Comparison of ENCODE assay signal across 18 cellular contexts in the genomic region with DNA sequence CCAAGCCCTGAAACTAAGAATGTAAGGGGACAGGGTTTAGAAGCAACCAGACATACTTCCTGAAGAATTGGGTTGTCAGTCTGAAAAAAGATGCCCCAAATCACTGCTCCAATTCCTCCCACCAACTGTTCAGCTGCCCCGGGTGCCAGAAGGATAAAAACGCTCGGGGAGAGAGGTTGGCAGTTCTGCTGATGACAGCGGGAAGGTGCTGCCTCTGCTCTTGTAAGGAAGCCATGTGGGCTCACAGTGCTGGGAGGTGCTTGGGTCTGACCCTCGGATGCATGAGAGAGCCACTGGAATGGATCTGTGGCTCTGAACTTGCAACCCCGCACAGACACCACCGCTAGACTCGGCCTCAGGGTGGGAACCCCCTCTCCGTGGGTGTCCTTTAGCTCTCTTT.
"Had no signal": no experiment of that assay in that cellular context is flagged by ENCODE, and none has a peak within 500 bp of the region (broad histone marks: within the 10 kb centered on the region; RNA-seq: fewer than 3 reads in every experiment).

No MANE protein-coding gene starts in this region.

- H3K27me3 Mint-ChIP-seq: natural killer cell treated with Interleukin-12 subunit alpha and Interleukin-12 subunit beta and Interleukin-15 and Interleukin-18, amount 100 ng/mL, for 72 hours had no signal

- H3K4me1 ChIP-seq: colonic mucosa, foreskin keratinocyte, right atrium auricular region, stomach, transverse colon had no signal

- H3K79me2 ChIP-seq: hepatocyte had no signal

- H3K27me3 ChIP-seq: colonic mucosa, foreskin keratinocyte, hepatocyte, neutrophil, right atrium auricular region, stomach, transverse colon had no signal

- H3K4me3 Mint-ChIP-seq: natural killer cell treated with Interleukin-12 subunit alpha and Interleukin-12 subunit beta and Interleukin-15 and Interleukin-18, amount 100 ng/mL, for 72 hours had no signal

- H3K27ac Mint-ChIP-seq: natural killer cell treated with Interleukin-12 subunit alpha and Interleukin-12 subunit beta and Interleukin-15 and Interleukin-18, amount 100 ng/mL, for 72 hours had no signal

- H3K4me2 ChIP-seq: hepatocyte had no signal

- DNase-seq: colonic mucosa; dermis blood vessel endothelial cell; foreskin keratinocyte; left colon; left ventricle myocardium superior; mesenchymal stem cell; midbrain; small intestine; stimulated activated CD4-positive, alpha-beta T cell treated with anti-CD3 and anti-CD28 coated beads, Interleukin-12 subunit alpha, Interleukin-12 subunit beta, amount 100 ng/mL, for 4 hours; stimulated activated naive CD4-positive, alpha-beta T cell; stomach; transverse colon had no signal

- H3K4me3 ChIP-seq: colonic mucosa, hepatocyte, lung, right atrium auricular region, stomach, thoracic aorta, transverse colon had no signal

- H2AFZ ChIP-seq: hepatocyte had no signal

- H3K36me3 ChIP-seq: colonic mucosa, neutrophil, right atrium auricular region, stomach, thoracic aorta, transverse colon had no signal

- H3K36me3 Mint-ChIP-seq: natural killer cell treated with Interleukin-12 subunit alpha and Interleukin-12 subunit beta and Interleukin-15 and Interleukin-18, amount 100 ng/mL, for 72 hours had no signal

- H3K27ac ChIP-seq: colonic mucosa, foreskin keratinocyte, hepatocyte, neutrophil, right atrium auricular region, stomach, thoracic aorta, transverse colon had no signal

- H3K9me3 ChIP-seq: colonic mucosa, neutrophil, right atrium auricular region, thoracic aorta, transverse colon had no signal

- FAIRE-seq: small intestine had no signal
